ENCODE assay signal across 29 cellular contexts in the genomic region with DNA sequence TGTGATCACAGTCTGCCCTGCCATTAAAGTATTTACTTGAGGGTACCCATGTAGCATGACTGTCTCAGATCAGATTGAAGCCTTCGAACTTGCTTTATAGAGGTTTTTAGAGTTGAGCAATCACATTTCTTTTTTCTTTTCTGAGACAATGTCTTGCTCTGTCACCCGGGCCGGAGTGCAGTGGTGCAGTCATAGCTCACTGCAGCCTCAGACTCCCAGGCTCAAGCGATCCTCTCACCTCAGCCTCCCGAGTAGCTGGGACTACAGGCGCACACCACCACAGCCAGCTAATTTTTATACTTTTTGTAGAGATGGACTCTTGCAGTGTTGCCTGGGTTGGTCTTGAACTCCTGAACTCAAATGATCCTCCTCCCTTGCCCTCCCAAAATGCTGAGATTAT.
"Had no signal": no experiment of that assay in that cellular context is flagged by ENCODE, and none has a peak within 500 bp of the region (broad histone marks: within the 10 kb centered on the region; RNA-seq: fewer than 3 reads in every experiment).

No MANE protein-coding gene starts in this region.

- DNase-seq: stimulated activated CD4-positive, alpha-beta T cell treated with anti-CD3 and anti-CD28 coated beads, Interleukin-2, amount 100 ng/mL, for 48 hours; stimulated activated CD4-positive, alpha-beta T cell treated with anti-CD3 and anti-CD28 coated beads, Interleukin-4, amount 100 ng/mL, for 1 hour; stimulated activated CD4-positive, alpha-beta T cell treated with anti-CD3 and anti-CD28 coated beads, Interleukin-4, amount 100 ng/mL, for 24 hours; stimulated activated CD4-positive, alpha-beta T cell treated with anti-CD3 and anti-CD28 coated beads, Interleukin-4, amount 100 ng/mL, for 4 hours; stimulated activated CD8-positive, alpha-beta memory T cell treated with anti-CD3 and anti-CD28 coated beads, Interleukin-4, amount 100 ng/mL, for 48 hours; stimulated activated naive B cell treated with anti-CD40 and anti-IgM and Interleukin-4, amounts not matched to agents 10 μg/mL and 1 μg/mL and 100 μg/mL, for 72 hours; stimulated activated naive CD4-positive, alpha-beta T cell; stimulated activated naive CD4-positive, alpha-beta T cell treated with Interleukin-2 at 50 U/mL for 16 hours; stimulated activated naive CD8-positive, alpha-beta T cell treated with anti-CD3 and anti-CD28 coated beads, Interleukin-15, amount 100 ng/mL, for 72 hours; stimulated activated naive CD8-positive, alpha-beta T cell treated with anti-CD3 and anti-CD28 coated beads, Interleukin-15, Interleukin-2, amounts not matched to agents 100 U/mL and 50 U/mL, for 24 hours; stomach; substantia nigra; testis; thyroid gland; tibial artery; transverse colon; trophoblast cell; upper lobe of left lung; upper lobe of right lung; uterus had no signal

- H3K27me3 Mint-ChIP-seq: type B pancreatic cell had no signal

- H3K27ac ChIP-seq: stomach, suprapubic skin, testis, thoracic aorta, thyroid gland, tibial artery, tibial nerve, transverse colon, upper lobe of left lung, upper lobe of right lung, uterus, vagina had no signal

- H3K27ac Mint-ChIP-seq: stimulated activated effector memory CD8-positive, alpha-beta T cell treated with anti-CD3 and anti-CD28 coated beads, Interleukin-12 subunit alpha, Interleukin-12 subunit beta, amount 100 ng/mL, for 72 hours; stimulated activated memory B cell treated with anti-CD40 and anti-IgM and Interleukin-4, amounts not matched to agents 10 μg/mL and 1 μg/mL and 100 μg/mL, for 72 hours; stimulated activated naive B cell treated with anti-CD40 and anti-IgM and Interleukin-4, amounts not matched to agents 10 μg/mL and 1 μg/mL and 100 μg/mL, for 72 hours; stimulated activated naive CD8-positive, alpha-beta T cell treated with anti-CD3 and anti-CD28 coated beads, Interleukin-15, amount 100 ng/mL, for 72 hours; stimulated activated naive CD8-positive, alpha-beta T cell treated with anti-CD3 and anti-CD28 coated beads, Interleukin-15, Interleukin-2, amounts not matched to agents 100 ng/mL and 50 ng/mL, for 24 hours; type B pancreatic cell had no signal

- H3K4me3 Mint-ChIP-seq: stimulated activated effector memory CD8-positive, alpha-beta T cell treated with anti-CD3 and anti-CD28 coated beads, Interleukin-12 subunit alpha, Interleukin-12 subunit beta, amount 100 ng/mL, for 72 hours; stimulated activated memory B cell treated with anti-CD40 and anti-IgM and Interleukin-4, amounts not matched to agents 10 μg/mL and 1 μg/mL and 100 μg/mL, for 72 hours; stimulated activated naive B cell treated with anti-CD40 and anti-IgM and Interleukin-4, amounts not matched to agents 10 μg/mL and 1 μg/mL and 100 μg/mL, for 72 hours; stimulated activated naive CD8-positive, alpha-beta T cell treated with anti-CD3 and anti-CD28 coated beads, Interleukin-15, amount 100 ng/mL, for 72 hours; stimulated activated naive CD8-positive, alpha-beta T cell treated with anti-CD3 and anti-CD28 coated beads, Interleukin-15, Interleukin-2, amounts not matched to agents 100 ng/mL and 50 ng/mL, for 24 hours; type B pancreatic cell had no signal

- H3K9me3 ChIP-seq: stomach, suprapubic skin, testis, thoracic aorta, thyroid gland, tibial artery, tibial nerve, transverse colon, upper lobe of left lung, upper lobe of right lung, uterus, vagina had no signal

- ATAC-seq: stimulated activated effector memory CD8-positive, alpha-beta T cell treated with anti-CD3 and anti-CD28 coated beads, Interleukin-12 subunit alpha, Interleukin-12 subunit beta, amount 100 ng/mL, for 72 hours; stimulated activated memory B cell treated with anti-CD40 and anti-IgM and Interleukin-4, amounts not matched to agents 10 μg/mL and 1 μg/mL and 100 μg/mL, for 72 hours; stimulated activated naive B cell treated with anti-CD40 and anti-IgM and Interleukin-4, amounts not matched to agents 10 μg/mL and 1 μg/mL and 100 μg/mL, for 72 hours; stimulated activated naive CD8-positive, alpha-beta T cell treated with anti-CD3 and anti-CD28 coated beads, Interleukin-15, amount 100 ng/mL, for 72 hours; stimulated activated naive CD8-positive, alpha-beta T cell treated with anti-CD3 and anti-CD28 coated beads, Interleukin-15, Interleukin-2, amounts not matched to agents 100 U/mL and 50 U/mL, for 24 hours; upper lobe of right lung had no signal

- H3K36me3 Mint-ChIP-seq: stimulated activated effector memory CD8-positive, alpha-beta T cell treated with anti-CD3 and anti-CD28 coated beads, Interleukin-12 subunit alpha, Interleukin-12 subunit beta, amount 100 ng/mL, for 72 hours; stimulated activated memory B cell treated with anti-CD40 and anti-IgM and Interleukin-4, amounts not matched to agents 10 μg/mL and 1 μg/mL and 100 μg/mL, for 72 hours; stimulated activated naive B cell treated with anti-CD40 and anti-IgM and Interleukin-4, amounts not matched to agents 10 μg/mL and 1 μg/mL and 100 μg/mL, for 72 hours had no signal

- H3K27me3 ChIP-seq: stomach, suprapubic skin, testis, thyroid gland, tibial artery, tibial nerve, transverse colon, upper lobe of left lung, upper lobe of right lung, uterus, vagina had no signal

- H3K9me3 Mint-ChIP-seq: stimulated activated effector memory CD8-positive, alpha-beta T cell treated with anti-CD3 and anti-CD28 coated beads, Interleukin-12 subunit alpha, Interleukin-12 subunit beta, amount 100 ng/mL, for 72 hours; stimulated activated memory B cell treated with anti-CD40 and anti-IgM and Interleukin-4, amounts not matched to agents 10 μg/mL and 1 μg/mL and 100 μg/mL, for 72 hours; stimulated activated naive B cell treated with anti-CD40 and anti-IgM and Interleukin-4, amounts not matched to agents 10 μg/mL and 1 μg/mL and 100 μg/mL, for 72 hours; stimulated activated naive CD8-positive, alpha-beta T cell treated with anti-CD3 and anti-CD28 coated beads, Interleukin-15, amount 100 ng/mL, for 72 hours; stimulated activated naive CD8-positive, alpha-beta T cell treated with anti-CD3 and anti-CD28 coated beads, Interleukin-15, Interleukin-2, amounts not matched to agents 100 ng/mL and 50 ng/mL, for 24 hours; type B pancreatic cell had no signal

- H3K4me1 ChIP-seq: transverse colon, uterus had no signal

- H3K4me1 Mint-ChIP-seq: stimulated activated memory B cell treated with anti-CD40 and anti-IgM and Interleukin-4, amounts not matched to agents 10 μg/mL and 1 μg/mL and 100 μg/mL, for 72 hours; stimulated activated naive B cell treated with anti-CD40 and anti-IgM and Interleukin-4, amounts not matched to agents 10 μg/mL and 1 μg/mL and 100 μg/mL, for 72 hours; stimulated activated naive CD8-positive, alpha-beta T cell treated with anti-CD3 and anti-CD28 coated beads, Interleukin-15, amount 100 ng/mL, for 72 hours had no signal

- H3K4me3 ChIP-seq: stomach, suprapubic skin, testis, thoracic aorta, thyroid gland, tibial artery, tibial nerve, transverse colon, upper lobe of left lung, upper lobe of right lung, uterus, vagina had no signal

- H3K36me3 ChIP-seq: stomach, suprapubic skin, thoracic aorta, thyroid gland, tibial artery, tibial nerve, transverse colon, upper lobe of left lung, upper lobe of right lung, uterus, vagina had no signal

- FAIRE-seq: urothelium cell line had no signal
